1 cellular context compared by ENCODE assay signal in the genomic region with DNA sequence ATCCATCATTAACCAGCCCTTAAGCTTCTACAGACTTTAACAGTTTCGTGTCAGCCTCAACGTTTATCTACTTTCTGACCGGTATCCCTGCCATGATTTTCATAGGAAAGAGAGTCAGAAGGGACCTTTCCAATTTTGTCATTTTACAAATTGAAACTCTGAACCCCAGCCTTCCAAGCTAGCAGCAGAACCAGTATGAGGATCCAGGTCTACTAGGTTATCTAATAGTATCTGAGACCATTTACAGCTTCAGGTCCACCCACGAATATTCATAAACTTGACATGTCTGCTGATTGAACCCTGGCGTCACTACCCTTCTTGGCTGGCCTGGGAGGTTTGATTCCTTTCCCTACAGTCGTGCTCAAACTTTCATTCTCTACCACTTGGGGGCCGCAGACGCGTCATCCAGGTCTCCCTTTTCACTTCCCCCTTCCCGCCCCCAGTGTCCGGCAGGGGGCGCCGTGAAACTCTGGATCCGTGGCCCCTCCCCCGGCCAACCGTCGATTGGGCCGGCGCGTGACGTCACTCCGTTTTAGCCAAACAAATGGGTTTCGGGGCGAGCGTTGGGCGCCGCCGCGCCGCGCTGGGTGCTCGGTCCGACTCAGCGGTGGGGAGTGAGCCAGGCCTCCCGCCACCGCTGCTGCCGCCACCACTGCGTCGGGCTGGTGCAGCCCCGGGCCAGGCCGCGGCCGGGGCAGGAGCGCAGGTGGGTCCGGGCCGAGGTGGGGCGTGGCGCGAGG.
TF ChIP-seq lines count a peak whose summit lies in the region.

A gene with protein sequence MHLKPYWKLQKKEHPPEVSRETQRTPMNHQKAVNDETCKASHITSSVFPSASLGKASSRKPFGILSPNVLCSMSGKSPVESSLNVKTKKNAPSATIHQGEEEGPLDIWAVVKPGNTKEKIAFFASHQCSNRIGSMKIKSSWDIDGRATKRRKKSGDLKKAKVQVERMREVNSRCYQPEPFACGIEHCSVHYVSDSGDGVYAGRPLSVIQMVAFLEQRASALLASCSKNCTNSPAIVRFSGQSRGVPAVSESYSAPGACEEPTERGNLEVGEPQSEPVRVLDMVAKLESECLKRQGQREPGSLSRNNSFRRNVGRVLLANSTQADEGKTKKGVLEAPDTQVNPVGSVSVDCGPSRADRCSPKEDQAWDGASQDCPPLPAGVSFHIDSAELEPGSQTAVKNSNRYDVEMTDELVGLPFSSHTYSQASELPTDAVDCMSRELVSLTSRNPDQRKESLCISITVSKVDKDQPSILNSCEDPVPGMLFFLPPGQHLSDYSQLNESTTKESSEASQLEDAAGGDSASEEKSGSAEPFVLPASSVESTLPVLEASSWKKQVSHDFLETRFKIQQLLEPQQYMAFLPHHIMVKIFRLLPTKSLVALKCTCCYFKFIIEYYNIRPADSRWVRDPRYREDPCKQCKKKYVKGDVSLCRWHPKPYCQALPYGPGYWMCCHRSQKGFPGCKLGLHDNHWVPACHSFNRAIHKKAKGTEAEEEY (plus strand): TSS at position 590 of the 740 bp plus-strand sequence. CDS start 78,970 bp downstream, outside the sequence.

TF ChIP-seq in HepG2, 621 proteins besides CTCF, POLR2A, EP300 and RAD21 (continued from another document and continues in another):
- TF ChIP-seq, protein P1, sequence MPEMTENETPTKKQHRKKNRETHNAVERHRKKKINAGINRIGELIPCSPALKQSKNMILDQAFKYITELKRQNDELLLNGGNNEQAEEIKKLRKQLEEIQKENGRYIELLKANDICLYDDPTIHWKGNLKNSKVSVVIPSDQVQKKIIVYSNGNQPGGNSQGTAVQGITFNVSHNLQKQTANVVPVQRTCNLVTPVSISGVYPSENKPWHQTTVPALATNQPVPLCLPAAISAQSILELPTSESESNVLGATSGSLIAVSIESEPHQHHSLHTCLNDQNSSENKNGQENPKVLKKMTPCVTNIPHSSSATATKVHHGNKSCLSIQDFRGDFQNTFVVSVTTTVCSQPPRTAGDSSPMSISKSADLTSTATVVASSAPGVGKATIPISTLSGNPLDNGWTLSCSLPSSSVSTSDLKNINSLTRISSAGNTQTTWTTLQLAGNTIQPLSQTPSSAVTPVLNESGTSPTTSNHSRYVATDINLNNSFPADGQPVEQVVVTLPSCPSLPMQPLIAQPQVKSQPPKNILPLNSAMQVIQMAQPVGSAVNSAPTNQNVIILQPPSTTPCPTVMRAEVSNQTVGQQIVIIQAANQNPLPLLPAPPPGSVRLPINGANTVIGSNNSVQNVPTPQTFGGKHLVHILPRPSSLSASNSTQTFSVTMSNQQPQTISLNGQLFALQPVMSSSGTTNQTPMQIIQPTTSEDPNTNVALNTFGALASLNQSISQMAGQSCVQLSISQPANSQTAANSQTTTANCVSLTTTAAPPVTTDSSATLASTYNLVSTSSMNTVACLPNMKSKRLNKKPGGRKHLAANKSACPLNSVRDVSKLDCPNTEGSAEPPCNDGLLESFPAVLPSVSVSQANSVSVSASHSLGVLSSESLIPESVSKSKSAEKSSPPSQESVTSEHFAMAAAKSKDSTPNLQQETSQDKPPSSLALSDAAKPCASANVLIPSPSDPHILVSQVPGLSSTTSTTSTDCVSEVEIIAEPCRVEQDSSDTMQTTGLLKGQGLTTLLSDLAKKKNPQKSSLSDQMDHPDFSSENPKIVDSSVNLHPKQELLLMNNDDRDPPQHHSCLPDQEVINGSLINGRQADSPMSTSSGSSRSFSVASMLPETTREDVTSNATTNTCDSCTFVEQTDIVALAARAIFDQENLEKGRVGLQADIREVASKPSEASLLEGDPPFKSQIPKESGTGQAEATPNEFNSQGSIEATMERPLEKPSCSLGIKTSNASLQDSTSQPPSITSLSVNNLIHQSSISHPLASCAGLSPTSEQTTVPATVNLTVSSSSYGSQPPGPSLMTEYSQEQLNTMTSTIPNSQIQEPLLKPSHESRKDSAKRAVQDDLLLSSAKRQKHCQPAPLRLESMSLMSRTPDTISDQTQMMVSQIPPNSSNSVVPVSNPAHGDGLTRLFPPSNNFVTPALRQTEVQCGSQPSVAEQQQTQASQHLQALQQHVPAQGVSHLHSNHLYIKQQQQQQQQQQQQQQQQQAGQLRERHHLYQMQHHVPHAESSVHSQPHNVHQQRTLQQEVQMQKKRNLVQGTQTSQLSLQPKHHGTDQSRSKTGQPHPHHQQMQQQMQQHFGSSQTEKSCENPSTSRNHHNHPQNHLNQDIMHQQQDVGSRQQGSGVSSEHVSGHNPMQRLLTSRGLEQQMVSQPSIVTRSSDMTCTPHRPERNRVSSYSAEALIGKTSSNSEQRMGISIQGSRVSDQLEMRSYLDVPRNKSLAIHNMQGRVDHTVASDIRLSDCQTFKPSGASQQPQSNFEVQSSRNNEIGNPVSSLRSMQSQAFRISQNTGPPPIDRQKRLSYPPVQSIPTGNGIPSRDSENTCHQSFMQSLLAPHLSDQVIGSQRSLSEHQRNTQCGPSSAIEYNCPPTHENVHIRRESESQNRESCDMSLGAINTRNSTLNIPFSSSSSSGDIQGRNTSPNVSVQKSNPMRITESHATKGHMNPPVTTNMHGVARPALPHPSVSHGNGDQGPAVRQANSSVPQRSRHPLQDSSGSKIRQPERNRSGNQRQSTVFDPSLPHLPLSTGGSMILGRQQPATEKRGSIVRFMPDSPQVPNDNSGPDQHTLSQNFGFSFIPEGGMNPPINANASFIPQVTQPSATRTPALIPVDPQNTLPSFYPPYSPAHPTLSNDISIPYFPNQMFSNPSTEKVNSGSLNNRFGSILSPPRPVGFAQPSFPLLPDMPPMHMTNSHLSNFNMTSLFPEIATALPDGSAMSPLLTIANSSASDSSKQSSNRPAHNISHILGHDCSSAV (CRISPR knock-in tag; IDR thresholded peaks at IDR 0.05; ENCODE audit: borderline replicate concordance), result no peak
- peak; percentile 65; the same call in 1 of the 2 replicates for TF ChIP-seq ETV5 (CRISPR knock-in tag; IDR thresholded peaks at IDR 0.05; ENCODE audit: borderline replicate concordance)
- TF ChIP-seq KLF16 (CRISPR knock-in tag; IDR thresholded peaks at IDR 0.05), result 0 out of 4 replicates have a peak, but pooled peaks of 1 of the 2 experiments have one; percentile 56
- TF ChIP-seq KLF13 (CRISPR knock-in tag; IDR thresholded peaks at IDR 0.05), result no peak
- TF ChIP-seq, protein P2, sequence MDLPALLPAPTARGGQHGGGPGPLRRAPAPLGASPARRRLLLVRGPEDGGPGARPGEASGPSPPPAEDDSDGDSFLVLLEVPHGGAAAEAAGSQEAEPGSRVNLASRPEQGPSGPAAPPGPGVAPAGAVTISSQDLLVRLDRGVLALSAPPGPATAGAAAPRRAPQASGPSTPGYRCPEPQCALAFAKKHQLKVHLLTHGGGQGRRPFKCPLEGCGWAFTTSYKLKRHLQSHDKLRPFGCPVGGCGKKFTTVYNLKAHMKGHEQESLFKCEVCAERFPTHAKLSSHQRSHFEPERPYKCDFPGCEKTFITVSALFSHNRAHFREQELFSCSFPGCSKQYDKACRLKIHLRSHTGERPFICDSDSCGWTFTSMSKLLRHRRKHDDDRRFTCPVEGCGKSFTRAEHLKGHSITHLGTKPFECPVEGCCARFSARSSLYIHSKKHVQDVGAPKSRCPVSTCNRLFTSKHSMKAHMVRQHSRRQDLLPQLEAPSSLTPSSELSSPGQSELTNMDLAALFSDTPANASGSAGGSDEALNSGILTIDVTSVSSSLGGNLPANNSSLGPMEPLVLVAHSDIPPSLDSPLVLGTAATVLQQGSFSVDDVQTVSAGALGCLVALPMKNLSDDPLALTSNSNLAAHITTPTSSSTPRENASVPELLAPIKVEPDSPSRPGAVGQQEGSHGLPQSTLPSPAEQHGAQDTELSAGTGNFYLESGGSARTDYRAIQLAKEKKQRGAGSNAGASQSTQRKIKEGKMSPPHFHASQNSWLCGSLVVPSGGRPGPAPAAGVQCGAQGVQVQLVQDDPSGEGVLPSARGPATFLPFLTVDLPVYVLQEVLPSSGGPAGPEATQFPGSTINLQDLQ (CRISPR knock-in tag; IDR thresholded peaks at IDR 0.05), result no peak
- TF ChIP-seq ZNF670 (CRISPR knock-in tag; IDR thresholded peaks at IDR 0.05; ENCODE audit: borderline replicate concordance), result no peak
- TF ChIP-seq, protein P3, sequence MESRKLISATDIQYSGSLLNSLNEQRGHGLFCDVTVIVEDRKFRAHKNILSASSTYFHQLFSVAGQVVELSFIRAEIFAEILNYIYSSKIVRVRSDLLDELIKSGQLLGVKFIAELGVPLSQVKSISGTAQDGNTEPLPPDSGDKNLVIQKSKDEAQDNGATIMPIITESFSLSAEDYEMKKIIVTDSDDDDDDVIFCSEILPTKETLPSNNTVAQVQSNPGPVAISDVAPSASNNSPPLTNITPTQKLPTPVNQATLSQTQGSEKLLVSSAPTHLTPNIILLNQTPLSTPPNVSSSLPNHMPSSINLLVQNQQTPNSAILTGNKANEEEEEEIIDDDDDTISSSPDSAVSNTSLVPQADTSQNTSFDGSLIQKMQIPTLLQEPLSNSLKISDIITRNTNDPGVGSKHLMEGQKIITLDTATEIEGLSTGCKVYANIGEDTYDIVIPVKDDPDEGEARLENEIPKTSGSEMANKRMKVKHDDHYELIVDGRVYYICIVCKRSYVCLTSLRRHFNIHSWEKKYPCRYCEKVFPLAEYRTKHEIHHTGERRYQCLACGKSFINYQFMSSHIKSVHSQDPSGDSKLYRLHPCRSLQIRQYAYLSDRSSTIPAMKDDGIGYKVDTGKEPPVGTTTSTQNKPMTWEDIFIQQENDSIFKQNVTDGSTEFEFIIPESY (CRISPR knock-in tag; IDR thresholded peaks at IDR 0.05), result peak; percentile 67
- TF ChIP-seq EEA1 (CRISPR knock-in tag; IDR thresholded peaks at IDR 0.05; ENCODE audit: borderline replicate concordance), result no peak
- TF ChIP-seq PPARG (CRISPR knock-in tag; conservative IDR thresholded peaks at IDR 0.05), result no peak
- TF ChIP-seq, protein P4, sequence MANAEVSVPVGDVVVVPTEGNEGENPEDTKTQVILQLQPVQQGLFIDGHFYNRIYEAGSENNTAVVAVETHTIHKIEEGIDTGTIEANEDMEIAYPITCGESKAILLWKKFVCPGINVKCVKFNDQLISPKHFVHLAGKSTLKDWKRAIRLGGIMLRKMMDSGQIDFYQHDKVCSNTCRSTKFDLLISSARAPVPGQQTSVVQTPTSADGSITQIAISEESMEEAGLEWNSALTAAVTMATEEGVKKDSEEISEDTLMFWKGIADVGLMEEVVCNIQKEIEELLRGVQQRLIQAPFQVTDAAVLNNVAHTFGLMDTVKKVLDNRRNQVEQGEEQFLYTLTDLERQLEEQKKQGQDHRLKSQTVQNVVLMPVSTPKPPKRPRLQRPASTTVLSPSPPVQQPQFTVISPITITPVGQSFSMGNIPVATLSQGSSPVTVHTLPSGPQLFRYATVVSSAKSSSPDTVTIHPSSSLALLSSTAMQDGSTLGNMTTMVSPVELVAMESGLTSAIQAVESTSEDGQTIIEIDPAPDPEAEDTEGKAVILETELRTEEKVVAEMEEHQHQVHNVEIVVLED (CRISPR knock-in tag; IDR thresholded peaks at IDR 0.05; ENCODE audit: borderline replicate concordance), result peak; percentile 85
- TF ChIP-seq ZNF883 (CRISPR knock-in tag; IDR thresholded peaks at IDR 0.05; ENCODE audit: not compliant biosample characterization), result no peak
- TF ChIP-seq ZNF101 (CRISPR knock-in tag; IDR thresholded peaks at IDR 0.05; ENCODE audit: borderline replicate concordance, low read depth), result no peak
- TF ChIP-seq ZNF124 (CRISPR knock-in tag; IDR thresholded peaks at IDR 0.05), result peak; percentile 60; the same call in 1 of the 2 replicates
- TF ChIP-seq, protein P5, sequence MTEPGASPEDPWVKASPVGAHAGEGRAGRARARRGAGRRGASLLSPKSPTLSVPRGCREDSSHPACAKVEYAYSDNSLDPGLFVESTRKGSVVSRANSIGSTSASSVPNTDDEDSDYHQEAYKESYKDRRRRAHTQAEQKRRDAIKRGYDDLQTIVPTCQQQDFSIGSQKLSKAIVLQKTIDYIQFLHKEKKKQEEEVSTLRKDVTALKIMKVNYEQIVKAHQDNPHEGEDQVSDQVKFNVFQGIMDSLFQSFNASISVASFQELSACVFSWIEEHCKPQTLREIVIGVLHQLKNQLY (CRISPR knock-in tag; IDR thresholded peaks at IDR 0.05), result 0 out of 2 replicates have a peak, but pooled peaks have one; percentile 24
- TF ChIP-seq ATF7-NPFF (CRISPR knock-in tag; IDR thresholded peaks at IDR 0.05; ENCODE audit: low read depth), result no peak
- TF ChIP-seq, protein P6, sequence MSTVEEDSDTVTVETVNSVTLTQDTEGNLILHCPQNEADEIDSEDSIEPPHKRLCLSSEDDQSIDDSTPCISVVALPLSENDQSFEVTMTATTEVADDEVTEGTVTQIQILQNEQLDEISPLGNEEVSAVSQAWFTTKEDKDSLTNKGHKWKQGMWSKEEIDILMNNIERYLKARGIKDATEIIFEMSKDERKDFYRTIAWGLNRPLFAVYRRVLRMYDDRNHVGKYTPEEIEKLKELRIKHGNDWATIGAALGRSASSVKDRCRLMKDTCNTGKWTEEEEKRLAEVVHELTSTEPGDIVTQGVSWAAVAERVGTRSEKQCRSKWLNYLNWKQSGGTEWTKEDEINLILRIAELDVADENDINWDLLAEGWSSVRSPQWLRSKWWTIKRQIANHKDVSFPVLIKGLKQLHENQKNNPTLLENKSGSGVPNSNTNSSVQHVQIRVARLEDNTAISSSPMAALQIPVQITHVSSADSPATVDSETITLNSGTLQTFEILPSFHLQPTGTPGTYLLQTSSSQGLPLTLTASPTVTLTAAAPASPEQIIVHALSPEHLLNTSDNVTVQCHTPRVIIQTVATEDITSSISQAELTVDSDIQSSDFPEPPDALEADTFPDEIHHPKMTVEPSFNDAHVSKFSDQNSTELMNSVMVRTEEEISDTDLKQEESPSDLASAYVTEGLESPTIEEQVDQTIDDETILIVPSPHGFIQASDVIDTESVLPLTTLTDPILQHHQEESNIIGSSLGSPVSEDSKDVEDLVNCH (CRISPR knock-in tag; IDR thresholded peaks at IDR 0.05), result no peak
- TF ChIP-seq, protein P7, sequence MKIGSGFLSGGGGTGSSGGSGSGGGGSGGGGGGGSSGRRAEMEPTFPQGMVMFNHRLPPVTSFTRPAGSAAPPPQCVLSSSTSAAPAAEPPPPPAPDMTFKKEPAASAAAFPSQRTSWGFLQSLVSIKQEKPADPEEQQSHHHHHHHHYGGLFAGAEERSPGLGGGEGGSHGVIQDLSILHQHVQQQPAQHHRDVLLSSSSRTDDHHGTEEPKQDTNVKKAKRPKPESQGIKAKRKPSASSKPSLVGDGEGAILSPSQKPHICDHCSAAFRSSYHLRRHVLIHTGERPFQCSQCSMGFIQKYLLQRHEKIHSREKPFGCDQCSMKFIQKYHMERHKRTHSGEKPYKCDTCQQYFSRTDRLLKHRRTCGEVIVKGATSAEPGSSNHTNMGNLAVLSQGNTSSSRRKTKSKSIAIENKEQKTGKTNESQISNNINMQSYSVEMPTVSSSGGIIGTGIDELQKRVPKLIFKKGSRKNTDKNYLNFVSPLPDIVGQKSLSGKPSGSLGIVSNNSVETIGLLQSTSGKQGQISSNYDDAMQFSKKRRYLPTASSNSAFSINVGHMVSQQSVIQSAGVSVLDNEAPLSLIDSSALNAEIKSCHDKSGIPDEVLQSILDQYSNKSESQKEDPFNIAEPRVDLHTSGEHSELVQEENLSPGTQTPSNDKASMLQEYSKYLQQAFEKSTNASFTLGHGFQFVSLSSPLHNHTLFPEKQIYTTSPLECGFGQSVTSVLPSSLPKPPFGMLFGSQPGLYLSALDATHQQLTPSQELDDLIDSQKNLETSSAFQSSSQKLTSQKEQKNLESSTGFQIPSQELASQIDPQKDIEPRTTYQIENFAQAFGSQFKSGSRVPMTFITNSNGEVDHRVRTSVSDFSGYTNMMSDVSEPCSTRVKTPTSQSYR (CRISPR knock-in tag; IDR thresholded peaks at IDR 0.05; ENCODE audit: borderline replicate concordance), result peak; percentile 82; the same call in 1 of the 2 replicates
- TF ChIP-seq POLR2AphosphoS2 (IDR thresholded peaks at IDR 0.05; ENCODE audit: low read depth, low read length), result no peak
- no peak for TF ChIP-seq ZNF34 (CRISPR knock-in tag; IDR thresholded peaks at IDR 0.05; ENCODE audit: borderline replicate concordance)
